In the genomic region with DNA sequence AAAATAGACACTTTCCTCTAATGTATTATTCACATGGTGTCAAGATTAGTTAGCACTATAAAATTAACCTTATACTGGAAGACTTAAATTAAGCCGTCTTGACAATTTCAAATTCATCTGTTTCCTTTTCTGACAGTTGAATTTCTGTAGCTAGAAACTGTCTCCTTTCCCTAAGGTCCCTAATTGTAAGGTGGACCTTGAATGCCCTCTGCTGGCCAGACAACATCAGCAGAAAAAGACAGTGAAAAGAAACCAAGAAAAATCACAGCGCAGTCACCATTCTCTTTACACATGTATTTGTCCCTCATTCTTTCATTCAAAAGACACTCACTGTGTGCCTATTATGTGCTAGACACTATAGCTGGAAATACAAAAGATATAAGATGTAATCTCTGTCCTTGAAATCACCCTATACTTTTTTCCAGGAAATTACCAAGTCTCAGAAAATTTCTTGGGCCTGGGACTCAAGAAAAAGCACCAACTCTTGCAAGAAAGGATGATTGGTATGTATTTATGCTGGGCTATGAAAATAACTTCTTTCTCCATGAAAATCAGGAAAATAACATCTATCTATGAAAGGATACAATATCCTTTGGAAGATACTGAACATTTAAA, we compare ENCODE assay signal across 8 cellular contexts. TPM values are rescaled to one million over a fixed set of nuclear protein-coding genes. Genes with fewer than 3 reads are reported as not detected.
A peak's percentile ranks its signal among the peaks of the same experiment; 100 is the strongest.
DNase-seq lines count a peak whose midpoint lies in the region; ATAC-seq, FAIRE-seq and TF ChIP-seq lines count a peak whose summit lies in the region.

No MANE protein-coding gene starts in this region.

- H3K4me1 ChIP-seq in NT2/D1 (ENCODE audit: insufficient read depth, insufficient read length) = no peaks in the 10 kb centered on the region
- H3K4me1 ChIP-seq in iPS DF 6.9 (ENCODE audit: control insufficient read depth, insufficient read depth, low read length) = no peaks in the 10 kb centered on the region

- no peaks in the 10 kb centered on the region for H3K9me3 ChIP-seq in NT2/D1 (ENCODE audit: insufficient read depth, low read length)
- no peaks in the 10 kb centered on the region for H3K9me3 ChIP-seq in iPS DF 6.9 (ENCODE audit: control insufficient read depth, insufficient read depth, low read length)

- H3K27me3 Mint-ChIP-seq in CD14-positive monocyte (ENCODE audit: low read depth in 3 of 3) = peaks cover 0 to 1% (median 1%) of the 10 kb centered on the region in 3 donors
- H3K27me3 Mint-ChIP-seq in stimulated activated memory B cell treated with anti-CD40 and anti-IgM and Interleukin-4, amounts not matched to agents 10 μg/mL and 1 μg/mL and 100 μg/mL, for 72 hours = no peaks in the 10 kb centered on the region

- H3K4me3 ChIP-seq in NT2/D1 (ENCODE audit: insufficient read length, low read depth) = no peak overlapping the region
- H3K4me3 ChIP-seq in iPS DF 6.9 (ENCODE audit: low read length) = no peak overlapping the region

- H3K27ac ChIP-seq in iPS DF 6.9 (ENCODE audit: low read length) = no peak overlapping the region

- H3K4me1 Mint-ChIP-seq in CD14-positive monocyte = peaks cover 15% of the 10 kb centered on the region
- no peaks in the 10 kb centered on the region for H3K4me1 Mint-ChIP-seq in stimulated activated memory B cell treated with anti-CD40 and anti-IgM and Interleukin-4, amounts not matched to agents 10 μg/mL and 1 μg/mL and 100 μg/mL, for 72 hours

- peak; percentile 79 for ATAC-seq in HG03342 (IDR thresholded peaks at IDR 0.05; ENCODE audit: unreplicated experiment)
- ATAC-seq in stimulated activated memory B cell treated with anti-CD40 and anti-IgM and Interleukin-4, amounts not matched to agents 10 μg/mL and 1 μg/mL and 100 μg/mL, for 72 hours = no peak

- FAIRE-seq in GM18507 (lab: Jason Lieb, UNC) = peak; percentile 87

- no peak for DNase-seq in CD14-positive monocyte (ENCODE audit: low spot score)
- DNase-seq in GM18507 (ENCODE audit: extremely low spot score, insufficient read length, low read depth) = peak; percentile 33
- DNase-seq in NT2/D1 (ENCODE audit: low read depth, low spot score) = peak; percentile 20
- peak in 31 of 58 donors; percentile 0 to 52 (median 11) for DNase-seq in anterior cingulate cortex (lab: John Stamatoyannopoulos, UW)
- DNase-seq in iPS DF 6.9 (ENCODE audit: low read depth, low spot score) = peak; percentile 18
- DNase-seq in stimulated activated CD4-positive, alpha-beta T cell treated with anti-CD3 and anti-CD28 coated beads, Interleukin-15, amount 100 ng/mL, for 24 hours = peak; percentile 49

- no peak overlapping the region for H3K4me3 Mint-ChIP-seq in CD14-positive monocyte
- H3K4me3 Mint-ChIP-seq in stimulated activated memory B cell treated with anti-CD40 and anti-IgM and Interleukin-4, amounts not matched to agents 10 μg/mL and 1 μg/mL and 100 μg/mL, for 72 hours = no peak overlapping the region

- no peak overlapping the region for H3K9ac ChIP-seq in NT2/D1 (ENCODE audit: insufficient read length, low read depth)

- H3K9me3 Mint-ChIP-seq in CD14-positive monocyte = peaks cover 0 to 6% (median 0%) of the 10 kb centered on the region in 7 donors
- no peaks in the 10 kb centered on the region for H3K9me3 Mint-ChIP-seq in stimulated activated memory B cell treated with anti-CD40 and anti-IgM and Interleukin-4, amounts not matched to agents 10 μg/mL and 1 μg/mL and 100 μg/mL, for 72 hours

- no CpG with 5 or more reads among the region's 2 CpGs for WGBS in iPS DF 6.9 (ENCODE audit: insufficient coverage, insufficient read length)

- H3K27me3 ChIP-seq in NT2/D1 (ENCODE audit: insufficient read depth, insufficient read length) (no peaks in the 10 kb centered on the region), iPS DF 6.9 (ENCODE audit: control insufficient read depth, insufficient read depth, low read length) (no peaks in the 10 kb centered on the region)

- H3K36me3 Mint-ChIP-seq in CD14-positive monocyte = no peaks in the 10 kb centered on the region
- H3K36me3 Mint-ChIP-seq in stimulated activated memory B cell treated with anti-CD40 and anti-IgM and Interleukin-4, amounts not matched to agents 10 μg/mL and 1 μg/mL and 100 μg/mL, for 72 hours = no peaks in the 10 kb centered on the region

- peak; percentile 77 for TF ChIP-seq CTCF in CD14-positive monocyte (IDR thresholded peaks at IDR 0.05)

- intact Hi-C loops in CD14-positive monocyte (cut with micrococcal nuclease) = no loop called here

- H3K36me3 ChIP-seq in NT2/D1 (ENCODE audit: insufficient read depth, insufficient read length, low read length) = no peaks in the 10 kb centered on the region
- H3K36me3 ChIP-seq in iPS DF 6.9 (ENCODE audit: control insufficient read depth, insufficient read depth, low read length) = no peaks in the 10 kb centered on the region

- H3K27ac Mint-ChIP-seq in CD14-positive monocyte = no peak overlapping the region
- H3K27ac Mint-ChIP-seq in stimulated activated memory B cell treated with anti-CD40 and anti-IgM and Interleukin-4, amounts not matched to agents 10 μg/mL and 1 μg/mL and 100 μg/mL, for 72 hours = no peak overlapping the region

RNA-seq across cellular contexts. Expression of gene AMBN, which starts 32.7 kb away (rescaled TPM):
- not detected for polyA plus RNA-seq in CD14-positive monocyte

RNA-seq across cellular contexts. Expression of gene AMTN, which starts 41.0 kb away (rescaled TPM):
- polyA plus RNA-seq in CD14-positive monocyte = not detected
